20 cellular contexts compared by ENCODE assay signal in genomic region chr5:151589878-151590570, GRCh38. TPM values are rescaled to one million over a fixed set of nuclear protein-coding genes. Genes with fewer than 3 reads are reported as not detected.
DNase-seq lines count a peak whose midpoint lies in the region; ATAC-seq, FAIRE-seq and TF ChIP-seq lines count a peak whose summit lies in the region.
"Had no signal": no experiment of that assay in that cellular context is flagged by ENCODE, and none has a peak within 500 bp of the region (broad histone marks: within the 10 kb centered on the region; RNA-seq: fewer than 3 reads in every experiment).

No MANE protein-coding gene starts in this region.

- H3K4me3 Mint-ChIP-seq in activated T-cell treated with anti-CD3 and anti-CD28 coated beads, Interleukin-2, amount 50 U/mL, for 72 hours: no peak overlapping the region
- no peak overlapping the region for H3K4me3 Mint-ChIP-seq in activated T-cell treated with anti-CD3 and anti-CD28 coated beads, Interleukin-2, amount 50 U/mL, for 24 hours
- H3K4me3 Mint-ChIP-seq: activated CD8-positive, alpha-beta T cell treated with anti-CD3 and anti-CD28 coated beads, Interleukin-2, amount 10 ng/mL, durations not matched to agents 7 days and 5 days had no signal

- FAIRE-seq in bronchial epithelial cell (lab: Jason Lieb, UNC) (no peak), HTR-8/SVneo (lab: Jason Lieb, UNC) (no peak), urothelium cell line (lab: Jason Lieb, UNC) (no peak)
- FAIRE-seq: A204.1, colon, endothelial cell of umbilical vein had no signal

- H3K27ac Mint-ChIP-seq in activated T-cell treated with anti-CD3 and anti-CD28 coated beads, Interleukin-2, amount 50 U/mL, for 72 hours: no peak overlapping the region
- no peak overlapping the region for H3K27ac Mint-ChIP-seq in activated T-cell treated with anti-CD3 and anti-CD28 coated beads, Interleukin-2, amount 50 U/mL, for 24 hours
- H3K27ac Mint-ChIP-seq: activated CD8-positive, alpha-beta T cell treated with anti-CD3 and anti-CD28 coated beads, Interleukin-2, amount 10 ng/mL, durations not matched to agents 7 days and 5 days had no signal

- no peaks in the 10 kb centered on the region for H3K36me3 Mint-ChIP-seq in activated T-cell treated with anti-CD3 and anti-CD28 coated beads, Interleukin-2, amount 50 U/mL, for 72 hours (ENCODE audit: insufficient read depth in 2 of 2)
- H3K36me3 Mint-ChIP-seq in activated T-cell treated with anti-CD3 and anti-CD28 coated beads, Interleukin-2, amount 50 U/mL, for 24 hours (ENCODE audit: low read depth): no peaks in the 10 kb centered on the region

- TF ChIP-seq CTCF in bronchial epithelial cell (IDR thresholded peaks at IDR 0.05; ENCODE audit: insufficient read depth, low read length, severe bottlenecking): peak; percentile 16
- TF ChIP-seq CTCF in upper lobe of right lung (IDR thresholded peaks at IDR 0.05): no peak

- peaks cover 9% of the 10 kb centered on the region for H3K4me1 Mint-ChIP-seq in activated T-cell treated with anti-CD3 and anti-CD28 coated beads, Interleukin-2, amount 50 U/mL, for 72 hours (ENCODE audit: low read depth)
- no peaks in the 10 kb centered on the region for H3K4me1 Mint-ChIP-seq in activated T-cell treated with anti-CD3 and anti-CD28 coated beads, Interleukin-2, amount 50 U/mL, for 24 hours (ENCODE audit: low read depth)

- no peaks in the 10 kb centered on the region for H3K9me3 Mint-ChIP-seq in activated T-cell treated with anti-CD3 and anti-CD28 coated beads, Interleukin-2, amount 50 U/mL, for 72 hours
- no peaks in the 10 kb centered on the region for H3K9me3 Mint-ChIP-seq in activated T-cell treated with anti-CD3 and anti-CD28 coated beads, Interleukin-2, amount 50 U/mL, for 24 hours

- no peak for DNase-seq in activated T-cell treated with anti-CD3 and anti-CD28 coated beads, Interleukin-2, amount 50 U/mL, for 72 hours
- no peak for DNase-seq in activated T-cell treated with anti-CD3 and anti-CD28 coated beads, Interleukin-2, amount 50 U/mL, for 24 hours
- DNase-seq in bronchial epithelial cell (ENCODE audit: low read depth): peak; percentile 85
- peak; percentile 62 for DNase-seq in kidney tubule cell (ENCODE audit: low spot score)
- DNase-seq in upper lobe of right lung: no peak
- no peak for DNase-seq in HTR-8/SVneo (ENCODE audit: insufficient read length, low spot score)
- DNase-seq in urothelium cell line (ENCODE audit: low spot score): no peak
- DNase-seq: activated CD8-positive, alpha-beta T cell treated with anti-CD3 and anti-CD28 coated beads, Interleukin-2, amount 10 ng/mL, durations not matched to agents 7 days and 5 days; anterior cingulate cortex; heart left ventricle; midbrain; NCI-H2029 treated with DMSO at 0.1 percent for 48 hours; NCI-H526; Peyer's patch; transverse colon had no signal

- H3K9me3 ChIP-seq in upper lobe of right lung: no peaks in the 10 kb centered on the region
- H3K9me3 ChIP-seq: heart left ventricle, Peyer's patch, transverse colon had no signal

- H3K36me3 ChIP-seq in bronchial epithelial cell (ENCODE audit: control insufficient read depth, insufficient read depth, low read length) (peaks cover 9% of the 10 kb centered on the region), upper lobe of right lung (no peaks in the 10 kb centered on the region)
- H3K36me3 ChIP-seq: heart left ventricle, Peyer's patch, transverse colon had no signal

- no peaks in the 10 kb centered on the region for H3K27me3 Mint-ChIP-seq in activated T-cell treated with anti-CD3 and anti-CD28 coated beads, Interleukin-2, amount 50 U/mL, for 72 hours (ENCODE audit: low read depth)
- no peaks in the 10 kb centered on the region for H3K27me3 Mint-ChIP-seq in activated T-cell treated with anti-CD3 and anti-CD28 coated beads, Interleukin-2, amount 50 U/mL, for 24 hours

- intact Hi-C loops in upper lobe of right lung (cut with DNase I): no loop called here

- no peak overlapping the region for H3K27ac ChIP-seq in upper lobe of right lung
- H3K27ac ChIP-seq: C4-2B, heart left ventricle, Peyer's patch, transverse colon had no signal

- H3K4me3 ChIP-seq in bronchial epithelial cell (ENCODE audit: low read depth, low read length) (peak overlapping the region; percentile 56), upper lobe of right lung (no peak overlapping the region)
- H3K4me3 ChIP-seq: heart left ventricle, Peyer's patch, transverse colon had no signal

- H3K27me3 ChIP-seq in bronchial epithelial cell (ENCODE audit: control insufficient read depth, insufficient read depth, low read length) (no peaks in the 10 kb centered on the region), upper lobe of right lung (no peaks in the 10 kb centered on the region)
- H3K27me3 ChIP-seq: heart left ventricle, Peyer's patch, transverse colon had no signal

- ATAC-seq in activated T-cell treated with anti-CD3 and anti-CD28 coated beads, Interleukin-2, amount 50 U/mL, for 72 hours (replicated peaks in 1 of 2): peak; percentile 22 to 59
- ATAC-seq in upper lobe of right lung (peak; percentile 53), HG03432 (IDR thresholded peaks at IDR 0.05; ENCODE audit: unreplicated experiment) (no peak)
- ATAC-seq: activated CD8-positive, alpha-beta T cell treated with anti-CD3 and anti-CD28 coated beads, Interleukin-2, amount 10 ng/mL, durations not matched to agents 7 days and 5 days; heart left ventricle had no signal

- H3K4me1 ChIP-seq in upper lobe of right lung: no peaks in the 10 kb centered on the region
- H3K4me1 ChIP-seq: Peyer's patch, transverse colon had no signal

RNA-seq across cellular contexts. Expression of gene FAT2, which starts 1.1 kb away (rescaled TPM):
- total RNA-seq in activated T-cell treated with anti-CD3 and anti-CD28 coated beads, Interleukin-2, amount 50 U/mL, for 72 hours: not detected
- total RNA-seq in bronchial epithelial cell (34.2 and 62.6 TPM in 2 replicates), upper lobe of right lung (0.41 TPM)
- total RNA-seq: activated CD8-positive, alpha-beta T cell treated with anti-CD3 and anti-CD28 coated beads, Interleukin-2, amount 10 ng/mL, durations not matched to agents 7 days and 5 days; endothelial cell of umbilical vein; transverse colon had no signal

Comparison
In these comparisons a context has a peak if more than half of its experiments do, and no peak if none do; other contexts are left out.
1. DNase-seq: peak in bronchial epithelial cell (single experiment) and kidney tubule cell (single experiment); none in activated T-cell treated with anti-CD3 and anti-CD28 coated beads, Interleukin-2, amount 50 U/mL, for 72 hours (0 of 2), activated T-cell treated with anti-CD3 and anti-CD28 coated beads, Interleukin-2, amount 50 U/mL, for 24 hours (single experiment), upper lobe of right lung (single experiment), HTR-8/SVneo (single experiment) and urothelium cell line (single experiment).
2. RNA of gene FAT2, which starts 1.1 kb away (total RNA-seq): 34.2 to 62.6 TPM in bronchial epithelial cell; 0.41 TPM in upper lobe of right lung (single experiment) and not detected in activated T-cell treated with anti-CD3 and anti-CD28 coated beads, Interleukin-2, amount 50 U/mL, for 72 hours; every median in the first group is over 10 times any median in the second.